In genomic region chr7:711093-711966, GRCh38 we compare ENCODE assay signal across 9 cellular contexts. TPM values are rescaled to one million over a fixed set of nuclear protein-coding genes. Genes with fewer than 3 reads are reported as not detected.
DNase-seq lines count a peak whose midpoint lies in the region; ATAC-seq and TF ChIP-seq lines count a peak whose summit lies in the region.
"Had no signal": no experiment of that assay in that cellular context is flagged by ENCODE, and none has a peak within 500 bp of the region (broad histone marks: within the 10 kb centered on the region; RNA-seq: fewer than 3 reads in every experiment).

No MANE protein-coding gene starts in this region.

- H3K27ac Mint-ChIP-seq in activated CD4-positive, alpha-beta T cell treated with anti-CD3 and anti-CD28 coated beads, Interleukin-2, amount 10 ng/mL, durations not matched to agents 24 days and 14 days: no peak overlapping the region
- no peak overlapping the region for H3K27ac Mint-ChIP-seq in chondrocyte (ENCODE audit: unreplicated experiment)
- H3K27ac Mint-ChIP-seq in stimulated activated naive CD8-positive, alpha-beta T cell treated with anti-CD3 and anti-CD28 coated beads, Interleukin-15, amount 100 ng/mL, for 72 hours: peak overlapping the region in 1 of 2 donors; percentile 45

- H3K4me3 Mint-ChIP-seq in activated CD4-positive, alpha-beta T cell treated with anti-CD3 and anti-CD28 coated beads, Interleukin-2, amount 10 ng/mL, durations not matched to agents 24 days and 14 days: peak overlapping the region; percentile 43
- H3K4me3 Mint-ChIP-seq in chondrocyte (ENCODE audit: unreplicated experiment): peak overlapping the region; percentile 40
- peak overlapping the region; percentile 69 to 79 for H3K4me3 Mint-ChIP-seq in stimulated activated naive CD8-positive, alpha-beta T cell treated with anti-CD3 and anti-CD28 coated beads, Interleukin-15, amount 100 ng/mL, for 72 hours

- no peak for DNase-seq in activated CD4-positive, alpha-beta T cell treated with anti-CD3 and anti-CD28 coated beads, Interleukin-2, amount 10 ng/mL, durations not matched to agents 24 days and 14 days
- no peak for DNase-seq in activated CD4-positive, alpha-beta T cell treated with anti-CD3 and anti-CD28 coated beads for 4 hours
- DNase-seq in chondrocyte (ENCODE audit: low spot score) (no peak), lung microvascular endothelial cell (ENCODE audit: low read depth in 2 of 2) (peak; percentile 41 to 45), ACHN (no peak), RPMI8226 (no peak)
- no peak for DNase-seq in stimulated activated naive CD8-positive, alpha-beta T cell treated with anti-CD3 and anti-CD28 coated beads, Interleukin-15, amount 100 ng/mL, for 72 hours
- DNase-seq: stimulated activated CD4-positive, alpha-beta T cell treated with anti-CD3 and anti-CD28 coated beads, Interleukin-2, amount 100 ng/mL, for 48 hours had no signal

- peaks cover 8% of the 10 kb centered on the region for H3K27me3 Mint-ChIP-seq in activated CD4-positive, alpha-beta T cell treated with anti-CD3 and anti-CD28 coated beads, Interleukin-2, amount 10 ng/mL, durations not matched to agents 24 days and 14 days
- H3K27me3 Mint-ChIP-seq in chondrocyte (ENCODE audit: low read depth): no peaks in the 10 kb centered on the region
- H3K27me3 Mint-ChIP-seq in stimulated activated naive CD8-positive, alpha-beta T cell treated with anti-CD3 and anti-CD28 coated beads, Interleukin-15, amount 100 ng/mL, for 72 hours: no peaks in the 10 kb centered on the region

- no peak for TF ChIP-seq CTCF in chondrocyte (IDR thresholded peaks at IDR 0.05)

- intact Hi-C loops in activated CD4-positive, alpha-beta T cell treated with anti-CD3 and anti-CD28 coated beads, Interleukin-2, amount 10 ng/mL, durations not matched to agents 24 days and 14 days (cut with micrococcal nuclease): no loop called here

- ATAC-seq in stimulated activated naive CD8-positive, alpha-beta T cell treated with anti-CD3 and anti-CD28 coated beads, Interleukin-15, amount 100 ng/mL, for 72 hours: no peak
- ATAC-seq in GM21526 (IDR thresholded peaks at IDR 0.05; ENCODE audit: low FRiP score, unreplicated experiment): no peak

- no peaks in the 10 kb centered on the region for H3K9me3 Mint-ChIP-seq in activated CD4-positive, alpha-beta T cell treated with anti-CD3 and anti-CD28 coated beads, Interleukin-2, amount 10 ng/mL, durations not matched to agents 24 days and 14 days
- no peaks in the 10 kb centered on the region for H3K9me3 Mint-ChIP-seq in chondrocyte (ENCODE audit: low read depth)
- no peaks in the 10 kb centered on the region for H3K9me3 Mint-ChIP-seq in stimulated activated naive CD8-positive, alpha-beta T cell treated with anti-CD3 and anti-CD28 coated beads, Interleukin-15, amount 100 ng/mL, for 72 hours

- in situ Hi-C loops in ACHN (cut with HindIII; ENCODE audit: low pct_ligation_motif_present, low pct_unique_long_range_greater_than_20kb, low sequenced_read_pairs): no loop called here

- peaks cover 4% of the 10 kb centered on the region for H3K4me1 Mint-ChIP-seq in activated CD4-positive, alpha-beta T cell treated with anti-CD3 and anti-CD28 coated beads, Interleukin-2, amount 10 ng/mL, durations not matched to agents 24 days and 14 days
- H3K4me1 Mint-ChIP-seq in chondrocyte (ENCODE audit: low read depth): no peaks in the 10 kb centered on the region
- H3K4me1 Mint-ChIP-seq in stimulated activated naive CD8-positive, alpha-beta T cell treated with anti-CD3 and anti-CD28 coated beads, Interleukin-15, amount 100 ng/mL, for 72 hours: peaks cover 39% of the 10 kb centered on the region

- peaks cover 19% of the 10 kb centered on the region for H3K36me3 Mint-ChIP-seq in activated CD4-positive, alpha-beta T cell treated with anti-CD3 and anti-CD28 coated beads, Interleukin-2, amount 10 ng/mL, durations not matched to agents 24 days and 14 days (ENCODE audit: low read depth)
- no peaks in the 10 kb centered on the region for H3K36me3 Mint-ChIP-seq in chondrocyte (ENCODE audit: low read depth)

RNA-seq across cellular contexts. Expression of gene DNAAF5, which starts 15.2 kb away (rescaled TPM):
- total RNA-seq in activated CD4-positive, alpha-beta T cell treated with anti-CD3 and anti-CD28 coated beads, Interleukin-2, amount 10 ng/mL, durations not matched to agents 24 days and 14 days: 49.4 and 50.6 TPM in 2 replicates
- total RNA-seq in chondrocyte (15.3 to 23.2 TPM (median 16.6 TPM) in 3 replicates), lung microvascular endothelial cell (10.0 and 12.1 TPM in 2 replicates)

RNA-seq across cellular contexts. Expression of gene PRKAR1B, which starts 15.8 kb away (rescaled TPM):
- 39.4 and 47.0 TPM in 2 replicates for total RNA-seq in activated CD4-positive, alpha-beta T cell treated with anti-CD3 and anti-CD28 coated beads, Interleukin-2, amount 10 ng/mL, durations not matched to agents 24 days and 14 days
- total RNA-seq in chondrocyte (7.7 to 8.6 TPM (median 7.9 TPM) in 3 replicates), lung microvascular endothelial cell (34.4 and 71.8 TPM in 2 replicates)

Comparison
In these comparisons a context has a peak if more than half of its experiments do, and no peak if none do; other contexts are left out.
1. DNase-seq: peak in lung microvascular endothelial cell (2 of 2); none in activated CD4-positive, alpha-beta T cell treated with anti-CD3 and anti-CD28 coated beads, Interleukin-2, amount 10 ng/mL, durations not matched to agents 24 days and 14 days (single experiment), activated CD4-positive, alpha-beta T cell treated with anti-CD3 and anti-CD28 coated beads for 4 hours (0 of 2), chondrocyte (single experiment), stimulated activated naive CD8-positive, alpha-beta T cell treated with anti-CD3 and anti-CD28 coated beads, Interleukin-15, amount 100 ng/mL, for 72 hours (0 of 2), ACHN (single experiment) and RPMI8226 (single experiment).
2. Peak in every context shown above with its lines, with median percentiles within 50 percentile points of each other: H3K4me3 Mint-ChIP-seq.